20 cellular contexts compared by ENCODE assay signal in genomic region chr3:46285931-46286330, GRCh38. TPM values are rescaled to one million over a fixed set of nuclear protein-coding genes. Genes with fewer than 3 reads are reported as not detected.
DNase-seq lines count a peak whose midpoint lies in the region; ATAC-seq and TF ChIP-seq lines count a peak whose summit lies in the region.
"Had no signal": no experiment of that assay in that cellular context is flagged by ENCODE, and none has a peak within 500 bp of the region (broad histone marks: within the 10 kb centered on the region; RNA-seq: fewer than 3 reads in every experiment).

No MANE protein-coding gene starts in this region.

- CTCF ChIA-PET in CD8-positive, alpha-beta T cell (lab: Charles Lee), result interaction anchor here (0.7 to 1.9 kb wide), 5 partner anchors 11 to 89 kb away, joined by 3 to 5 read pairs (median 3); no protein-coding TSS in a partner anchor
- CTCF ChIA-PET in activated CD8-positive, alpha-beta T cell treated with anti-CD3 and anti-CD28 coated beads for 36 hours (lab: Charles Lee), result interaction anchor here (1.2 to 1.9 kb wide), 4 partner anchors 9 to 188 kb away, joined by 3 to 10 read pairs (median 4); partner anchors contain the start of gene CCR5

- H3K36me3 Mint-ChIP-seq in T-helper 2 cell treated with Interferon-gamma antibody and Interleukin-4, amounts not matched to agents 5 μg/mL and 100 μg/mL, for 36 hours (ENCODE audit: low read depth), result peaks cover 11% of the 10 kb centered on the region
- H3K36me3 Mint-ChIP-seq in CD8-positive, alpha-beta T cell, result no peaks in the 10 kb centered on the region
- H3K36me3 Mint-ChIP-seq in activated CD8-positive, alpha-beta T cell treated with anti-CD3 and anti-CD28 coated beads for 36 hours (ENCODE audit: low read depth), result no peaks in the 10 kb centered on the region
- no peaks in the 10 kb centered on the region for H3K36me3 Mint-ChIP-seq in immature natural killer cell
- no peaks in the 10 kb centered on the region for H3K36me3 Mint-ChIP-seq in CD14-positive monocyte

- H3K36me3 ChIP-seq in CD8-positive, alpha-beta T cell (ENCODE audit: insufficient read depth, low read length), result no peaks in the 10 kb centered on the region
- H3K36me3 ChIP-seq: BLaER1 had no signal

- no peaks in the 10 kb centered on the region for H3K27me3 ChIP-seq in CD8-positive, alpha-beta T cell (ENCODE audit: insufficient read depth, low read length)
- H3K27me3 ChIP-seq: BLaER1 had no signal

- peak overlapping the region; percentile 92 for H3K27ac Mint-ChIP-seq in T-helper 2 cell treated with Interferon-gamma antibody and Interleukin-4, amounts not matched to agents 5 μg/mL and 100 μg/mL, for 36 hours
- peak overlapping the region; percentile 84 for H3K27ac Mint-ChIP-seq in CD8-positive, alpha-beta T cell
- H3K27ac Mint-ChIP-seq in activated CD8-positive, alpha-beta T cell treated with anti-CD3 and anti-CD28 coated beads for 36 hours, result peak overlapping the region; percentile 82
- H3K27ac Mint-ChIP-seq in immature natural killer cell, result peak overlapping the region in 5 of 6 donors; percentile 7 to 91 (median 85)
- H3K27ac Mint-ChIP-seq in CD14-positive monocyte, result no peak overlapping the region

- no peak for DNase-seq in T-helper 2 cell treated with Interferon-gamma antibody and Interleukin-4, amounts not matched to agents 5 μg/mL and 100 μg/mL, for 36 hours (ENCODE audit: low spot score)
- DNase-seq in T-helper 2 cell, result no peak
- no peak for DNase-seq in CD8-positive, alpha-beta T cell
- DNase-seq in activated CD8-positive, alpha-beta T cell treated with anti-CD3 and anti-CD28 coated beads for 36 hours, result no peak
- no peak for DNase-seq in immature natural killer cell
- DNase-seq in NCI-H524 (lab: John Stamatoyannopoulos, UW), result no peak
- DNase-seq in AG08396 (ENCODE audit: low spot score), result no peak
- no peak for DNase-seq in CD14-positive monocyte (ENCODE audit: low spot score)
- DNase-seq: Caco-2, H7, Kasumi-1, NCI-H1417, NCI-H2029, NCI-H2171 treated with DMSO at 0.1 percent for 48 hours, SIG-M5 had no signal

- H3K4me3 Mint-ChIP-seq in T-helper 2 cell treated with Interferon-gamma antibody and Interleukin-4, amounts not matched to agents 5 μg/mL and 100 μg/mL, for 36 hours, result no peak overlapping the region
- no peak overlapping the region for H3K4me3 Mint-ChIP-seq in CD8-positive, alpha-beta T cell
- H3K4me3 Mint-ChIP-seq in activated CD8-positive, alpha-beta T cell treated with anti-CD3 and anti-CD28 coated beads for 36 hours, result no peak overlapping the region
- peak overlapping the region in 1 of 5 donors; percentile 50 for H3K4me3 Mint-ChIP-seq in immature natural killer cell
- H3K4me3 Mint-ChIP-seq in CD14-positive monocyte, result no peak overlapping the region

- intact Hi-C loops in CD8-positive, alpha-beta T cell (cut with DNase I, micrococcal nuclease), result no loop called here
- intact Hi-C loops in activated CD8-positive, alpha-beta T cell treated with anti-CD3 and anti-CD28 coated beads for 36 hours (cut with micrococcal nuclease), result no loop called here
- intact Hi-C loops in CD14-positive monocyte (cut with micrococcal nuclease), result no loop called here

- POLR2A ChIA-PET in CD8-positive, alpha-beta T cell (lab: Charles Lee), result no interaction called here
- POLR2A ChIA-PET in activated CD8-positive, alpha-beta T cell treated with anti-CD3 and anti-CD28 coated beads for 36 hours (lab: Charles Lee), result interaction anchor here (0.8 to 2.6 kb wide), 5 partner anchors 8 to 84 kb away, joined by 3 to 12 read pairs (median 6); partner anchors contain the start of gene CCR5

- no peaks in the 10 kb centered on the region for H3K9me3 Mint-ChIP-seq in T-helper 2 cell treated with Interferon-gamma antibody and Interleukin-4, amounts not matched to agents 5 μg/mL and 100 μg/mL, for 36 hours
- no peaks in the 10 kb centered on the region for H3K9me3 Mint-ChIP-seq in CD8-positive, alpha-beta T cell
- H3K9me3 Mint-ChIP-seq in activated CD8-positive, alpha-beta T cell treated with anti-CD3 and anti-CD28 coated beads for 36 hours, result peaks cover 2% of the 10 kb centered on the region
- H3K9me3 Mint-ChIP-seq in immature natural killer cell (no peaks in the 10 kb centered on the region), CD14-positive monocyte (peaks cover 0 to 3% (median 0%) of the 10 kb centered on the region in 7 donors)

- H3K27me3 Mint-ChIP-seq in T-helper 2 cell treated with Interferon-gamma antibody and Interleukin-4, amounts not matched to agents 5 μg/mL and 100 μg/mL, for 36 hours (ENCODE audit: low read depth), result peaks cover 32% of the 10 kb centered on the region
- no peaks in the 10 kb centered on the region for H3K27me3 Mint-ChIP-seq in CD8-positive, alpha-beta T cell (ENCODE audit: low read depth)
- peaks cover 1% of the 10 kb centered on the region for H3K27me3 Mint-ChIP-seq in activated CD8-positive, alpha-beta T cell treated with anti-CD3 and anti-CD28 coated beads for 36 hours
- H3K27me3 Mint-ChIP-seq in immature natural killer cell (ENCODE audit: low read depth in 3 of 3) (peaks cover 0 to 2% (median 0%) of the 10 kb centered on the region in 3 donors), CD14-positive monocyte (ENCODE audit: low read depth in 3 of 3) (peaks cover 0 to 2% (median 0%) of the 10 kb centered on the region in 3 donors)

- H3K9me3 ChIP-seq in CD8-positive, alpha-beta T cell (ENCODE audit: low read length), result no peaks in the 10 kb centered on the region
- H3K9me3 ChIP-seq: BLaER1, Caco-2 had no signal

- H3K4me1 ChIP-seq in CD8-positive, alpha-beta T cell (ENCODE audit: insufficient read depth, low read length), result peaks cover 27% of the 10 kb centered on the region
- H3K4me1 ChIP-seq: BLaER1, Caco-2 had no signal

- ATAC-seq in CD8-positive, alpha-beta T cell, result no peak
- no peak for ATAC-seq in activated CD8-positive, alpha-beta T cell treated with anti-CD3 and anti-CD28 coated beads for 36 hours

- H3K27ac ChIP-seq in CD8-positive, alpha-beta T cell (ENCODE audit: low read depth, low read length), result no peak overlapping the region
- H3K27ac ChIP-seq: 22Rv1, BLaER1 had no signal

- H3K4me3 ChIP-seq in CD8-positive, alpha-beta T cell (ENCODE audit: low read depth, low read length), result no peak overlapping the region
- H3K4me3 ChIP-seq: BLaER1 had no signal

- TF ChIP-seq CTCF in CD8-positive, alpha-beta T cell (IDR thresholded peaks at IDR 0.05), result no peak
- TF ChIP-seq CTCF in activated CD8-positive, alpha-beta T cell treated with anti-CD3 and anti-CD28 coated beads for 36 hours (IDR thresholded peaks at IDR 0.05), result no peak
- TF ChIP-seq CTCF in CD14-positive monocyte (IDR thresholded peaks at IDR 0.05), result no peak

- H3K4me1 Mint-ChIP-seq in T-helper 2 cell treated with Interferon-gamma antibody and Interleukin-4, amounts not matched to agents 5 μg/mL and 100 μg/mL, for 36 hours (ENCODE audit: low read depth), result peaks cover 67% of the 10 kb centered on the region
- peaks cover 59% of the 10 kb centered on the region for H3K4me1 Mint-ChIP-seq in CD8-positive, alpha-beta T cell (ENCODE audit: low read depth)
- H3K4me1 Mint-ChIP-seq in activated CD8-positive, alpha-beta T cell treated with anti-CD3 and anti-CD28 coated beads for 36 hours (ENCODE audit: low read depth), result peaks cover 64% of the 10 kb centered on the region
- peaks cover 62 to 75% of the 10 kb centered on the region in 2 donors for H3K4me1 Mint-ChIP-seq in immature natural killer cell
- peaks cover 59% of the 10 kb centered on the region for H3K4me1 Mint-ChIP-seq in CD14-positive monocyte

RNA-seq across cellular contexts. Expression of gene CCR3, which starts 43.7 kb away (rescaled TPM):
- total RNA-seq in CD8-positive, alpha-beta T cell, result not detected
- not detected for total RNA-seq in activated CD8-positive, alpha-beta T cell treated with anti-CD3 and anti-CD28 coated beads for 36 hours
- polyA plus RNA-seq in immature natural killer cell (under 1 TPM in 1 of 3 donors, not detected in 2; 0.39 TPM), CD14-positive monocyte (under 1 TPM; 0.38 to 0.74 TPM)
- total RNA-seq: H7, NCI-H460, OCI-LY7, RPMI7951 had no signal

Comparison
In these comparisons a context has a peak if more than half of its experiments do, and no peak if none do; other contexts are left out.
1. H3K27ac Mint-ChIP-seq: peak in T-helper 2 cell treated with Interferon-gamma antibody and Interleukin-4, amounts not matched to agents 5 μg/mL and 100 μg/mL, for 36 hours (single experiment), CD8-positive, alpha-beta T cell (single experiment), activated CD8-positive, alpha-beta T cell treated with anti-CD3 and anti-CD28 coated beads for 36 hours (single experiment) and immature natural killer cell (5 of 6); none in CD14-positive monocyte (0 of 7).